13 cellular contexts compared by ENCODE assay signal in genomic region chr13:39760521-39760920, GRCh38.
DNase-seq lines count a peak whose midpoint lies in the region; ATAC-seq, FAIRE-seq and TF ChIP-seq lines count a peak whose summit lies in the region.
"Had no signal": no experiment of that assay in that cellular context is flagged by ENCODE, and none has a peak within 500 bp of the region (broad histone marks: within the 10 kb centered on the region; RNA-seq: fewer than 3 reads in every experiment).

No MANE protein-coding gene starts in this region.

- peaks cover 10% of the 10 kb centered on the region for H3K36me3 Mint-ChIP-seq in T-cell

- POLR2A ChIA-PET in T-cell (lab: Charles Lee): no interaction called here

- no peak overlapping the region for H3K4me3 ChIP-seq in left ventricle myocardium inferior
- H3K4me3 ChIP-seq: ascending aorta, thyroid gland had no signal

- H3K36me3 ChIP-seq in left ventricle myocardium inferior: no peaks in the 10 kb centered on the region
- H3K36me3 ChIP-seq: thyroid gland had no signal

- no peaks in the 10 kb centered on the region for H3K27me3 Mint-ChIP-seq in T-cell

- no peak overlapping the region for H3K4me3 Mint-ChIP-seq in T-cell
- H3K4me3 Mint-ChIP-seq: activated CD4-positive, alpha-beta T cell treated with anti-CD3 and anti-CD28 coated beads, Interleukin-2, amount 10 ng/mL, durations not matched to agents 24 days and 14 days; activated T-helper 1 cell treated with anti-CD3 and anti-CD28 coated beads, Interleukin-12 subunit alpha, Interleukin-12 subunit beta, Interleukin-2, Interleukin-4 antibody, amounts not matched to agents 30 ng/mL and 10 ng/mL and 1 ng/mL, durations not matched to agents 14 hours and 24 hours and 36 hours; T-helper 1 cell treated with Interleukin-12 subunit alpha and Interleukin-12 subunit beta and Interleukin-4 antibody, amounts not matched to agents 30 μg/mL and 1 μg/mL, for 36 hours had no signal

- H3K4me1 Mint-ChIP-seq in T-cell: no peaks in the 10 kb centered on the region
- H3K4me1 Mint-ChIP-seq: activated CD4-positive, alpha-beta T cell treated with anti-CD3 and anti-CD28 coated beads, Interleukin-2, amount 10 ng/mL, durations not matched to agents 24 days and 14 days had no signal

- TF ChIP-seq CTCF in left ventricle myocardium inferior (IDR thresholded peaks at IDR 0.05; ENCODE audit: borderline replicate concordance): no peak

- peaks cover 0 to 13% (median 10%) of the 10 kb centered on the region in 3 donors for H3K9me3 Mint-ChIP-seq in T-cell
- H3K9me3 Mint-ChIP-seq: activated T-helper 1 cell treated with anti-CD3 and anti-CD28 coated beads, Interleukin-12 subunit alpha, Interleukin-12 subunit beta, Interleukin-2, Interleukin-4 antibody, amounts not matched to agents 30 ng/mL and 10 ng/mL and 1 ng/mL, durations not matched to agents 14 hours and 24 hours and 36 hours; T-helper 1 cell treated with Interleukin-12 subunit alpha and Interleukin-12 subunit beta and Interleukin-4 antibody, amounts not matched to agents 30 μg/mL and 1 μg/mL, for 36 hours had no signal

- no peak overlapping the region for H3K27ac ChIP-seq in left ventricle myocardium inferior (replicated peaks)
- H3K27ac ChIP-seq: ascending aorta, parathyroid adenoma, thyroid gland had no signal

- ATAC-seq in GM19372 (IDR thresholded peaks at IDR 0.05; ENCODE audit: low read depth, unreplicated experiment) (peak; percentile 85), HG02678 (IDR thresholded peaks at IDR 0.05; ENCODE audit: unreplicated experiment) (peak; percentile 98), HG03354 (IDR thresholded peaks at IDR 0.05; ENCODE audit: poor library complexity, severe bottlenecking, unreplicated experiment) (peak; percentile 100), T-cell (replicated peaks in 1 of 4) (no peak)

- H3K27ac Mint-ChIP-seq in T-cell: no peak overlapping the region
- H3K27ac Mint-ChIP-seq: activated CD4-positive, alpha-beta T cell treated with anti-CD3 and anti-CD28 coated beads, Interleukin-2, amount 10 ng/mL, durations not matched to agents 24 days and 14 days; activated T-helper 1 cell treated with anti-CD3 and anti-CD28 coated beads, Interleukin-12 subunit alpha, Interleukin-12 subunit beta, Interleukin-2, Interleukin-4 antibody, amounts not matched to agents 30 ng/mL and 10 ng/mL and 1 ng/mL, durations not matched to agents 14 hours and 24 hours and 36 hours; T-helper 1 cell treated with Interleukin-12 subunit alpha and Interleukin-12 subunit beta and Interleukin-4 antibody, amounts not matched to agents 30 μg/mL and 1 μg/mL, for 36 hours had no signal

- no peaks in the 10 kb centered on the region for H3K27me3 ChIP-seq in left ventricle myocardium inferior (ENCODE audit: low read depth)
- H3K27me3 ChIP-seq: ascending aorta, thyroid gland had no signal

- DNase-seq in effector CD4-positive, alpha-beta T cell: no peak
- DNase-seq in T-cell: no peak
- no peak for DNase-seq in urothelium cell line (ENCODE audit: low spot score)
- no peak for DNase-seq in left ventricle myocardium inferior
- DNase-seq: thyroid gland had no signal

- intact Hi-C loops in left ventricle myocardium inferior (cut with micrococcal nuclease): no loop called here

- CTCF ChIA-PET in T-cell (lab: Charles Lee): no interaction called here

- peaks cover 1% of the 10 kb centered on the region for H3K4me1 ChIP-seq in left ventricle myocardium inferior
- H3K4me1 ChIP-seq: ascending aorta, parathyroid adenoma had no signal

- peaks cover 6% of the 10 kb centered on the region for H3K9me3 ChIP-seq in left ventricle myocardium inferior (replicated peaks)
- H3K9me3 ChIP-seq: thyroid gland had no signal

- no peak for FAIRE-seq in urothelium cell line (lab: Jason Lieb, UNC)

Comparison
In these comparisons a context has a peak if more than half of its experiments do, and no peak if none do; other contexts are left out.
1. ATAC-seq: peak in GM19372 (single experiment), HG02678 (single experiment) and HG03354 (single experiment); none in T-cell (0 of 4).